ENCODE assay signal across 8 cellular contexts in the genomic region with DNA sequence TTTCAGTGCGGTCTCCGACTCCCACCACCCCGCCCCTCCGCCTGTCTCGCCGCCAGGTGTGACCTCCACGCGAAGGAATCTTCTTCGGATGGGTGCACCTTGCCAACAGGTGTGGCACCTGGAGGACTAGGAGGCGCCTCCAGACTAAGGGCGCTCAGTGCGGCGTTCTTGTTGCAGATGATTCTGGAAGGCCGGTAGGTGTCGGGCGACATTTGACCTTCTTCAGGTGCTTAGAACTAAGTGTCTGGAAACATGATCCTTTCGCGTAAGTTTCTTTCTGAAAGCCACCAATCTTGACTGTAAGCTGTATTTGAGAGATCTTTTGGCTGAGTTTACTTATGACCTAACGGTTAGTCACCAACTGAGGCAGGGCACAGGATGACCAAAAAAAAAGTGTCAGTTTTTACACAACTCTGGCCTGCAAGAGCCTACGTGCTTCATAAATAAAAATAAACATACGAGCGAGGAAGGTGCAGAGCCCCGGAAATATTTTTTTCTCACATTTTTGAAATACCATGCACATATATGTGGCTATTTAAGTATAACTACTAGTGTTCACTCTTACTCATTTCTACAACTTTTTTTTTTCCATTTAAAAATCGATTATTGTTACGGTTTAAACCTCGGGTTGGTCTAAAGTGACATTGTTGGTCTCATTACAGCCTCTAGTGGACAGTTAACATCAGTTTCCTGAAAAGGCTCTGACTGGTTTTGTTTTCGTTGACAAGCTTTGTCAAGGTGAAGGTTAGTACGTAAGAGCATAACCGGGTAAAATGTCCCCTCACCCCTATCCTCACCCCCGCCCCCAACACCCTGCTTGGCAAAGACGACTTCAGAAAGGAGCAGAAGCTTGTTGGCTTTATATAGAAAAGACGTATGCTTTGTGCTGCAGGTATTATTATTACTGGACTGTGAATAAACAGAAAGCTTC. TPM values are rescaled to one million over a fixed set of nuclear protein-coding genes. Genes with fewer than 3 reads are reported as not detected.
A peak's percentile ranks its signal among the peaks of the same experiment; 100 is the strongest.
DNase-seq lines count a peak whose midpoint lies in the region; ATAC-seq, FAIRE-seq and TF ChIP-seq lines count a peak whose summit lies in the region.

No MANE protein-coding gene starts in this region.

- no peaks in the 10 kb centered on the region for H3K36me3 ChIP-seq in parathyroid adenoma (ENCODE audit: control insufficient read depth, insufficient read depth, low read length)

- peaks cover 9 to 11% of the 10 kb centered on the region in 2 donors for H3K36me3 Mint-ChIP-seq in activated naive CD4-positive, alpha-beta T cell treated with anti-CD3 and anti-CD28 coated beads, Interleukin-2, amount 50 U/mL, for 72 hours

- peak; percentile 34 for ATAC-seq in GM19467 (IDR thresholded peaks at IDR 0.05; ENCODE audit: unreplicated experiment)
- peak; percentile 42 to 46 for ATAC-seq in activated naive CD4-positive, alpha-beta T cell treated with anti-CD3 and anti-CD28 coated beads, Interleukin-2, amount 50 U/mL, for 72 hours

- no peaks in the 10 kb centered on the region for H3K9me3 ChIP-seq in parathyroid adenoma (ENCODE audit: control insufficient read depth, low read length)

- H3K27ac ChIP-seq in parathyroid adenoma: peak overlapping the region; percentile 84

- H2AFZ ChIP-seq in parathyroid adenoma: peak overlapping the region; percentile 94

- H3K4me2 ChIP-seq in parathyroid adenoma (ENCODE audit: low read length): peak overlapping the region; percentile 88

- H3K4me1 ChIP-seq in parathyroid adenoma: peaks cover 13% of the 10 kb centered on the region

- peak; percentile 79 for TF ChIP-seq CTCF in parathyroid adenoma (IDR thresholded peaks at IDR 0.05)

- intact Hi-C loops in head of caudate nucleus (cut with DNase I): loop anchor here (5.0 to 10.0 kb wide), 4 partner anchors 206 to 431 kb away; no protein-coding TSS in a partner anchor

- no peaks in the 10 kb centered on the region for H3K27me3 ChIP-seq in parathyroid adenoma (ENCODE audit: control insufficient read depth, insufficient read depth, low read length)

- DNase-seq in D341Med (ENCODE audit: low spot score) (peak; percentile 46), HuH-7 (ENCODE audit: low spot score) (peak; percentile 45), SK-N-DZ (ENCODE audit: low spot score) (peak; percentile 66), head of caudate nucleus (peak in 30 of 42 donors; percentile 28 to 68 (median 44)), HTR-8/SVneo (ENCODE audit: insufficient read length, low spot score) (no peak)
- DNase-seq in activated naive CD4-positive, alpha-beta T cell treated with anti-CD3 and anti-CD28 coated beads, Interleukin-2, amount 50 U/mL, for 72 hours (ENCODE audit: low spot score in 2 of 2): peak; percentile 30 to 59

- no peak overlapping the region for H3K9ac ChIP-seq in parathyroid adenoma

- H3K27ac Mint-ChIP-seq in activated naive CD4-positive, alpha-beta T cell treated with anti-CD3 and anti-CD28 coated beads, Interleukin-2, amount 50 U/mL, for 72 hours: peak overlapping the region; percentile 93 to 96

- FAIRE-seq in HTR-8/SVneo (lab: Jason Lieb, UNC): no peak

- H3K79me2 ChIP-seq in parathyroid adenoma: peaks cover 3% of the 10 kb centered on the region

- no peaks in the 10 kb centered on the region for H3K9me3 Mint-ChIP-seq in activated naive CD4-positive, alpha-beta T cell treated with anti-CD3 and anti-CD28 coated beads, Interleukin-2, amount 50 U/mL, for 72 hours

- peak overlapping the region; percentile 69 for H3K4me3 ChIP-seq in parathyroid adenoma (ENCODE audit: low read depth, low read length)

RNA-seq across cellular contexts. Expression of gene ATXN1, which starts 1.6 kb away (rescaled TPM):
- 3.0 and 4.4 TPM in 2 replicates for polyA plus RNA-seq in SK-N-DZ (2014; cell fraction: cytosol; rRNA removed)
- 2.3 and 6.3 TPM in 2 replicates for polyA plus RNA-seq in SK-N-DZ (2014; cell fraction: nucleus; rRNA removed)
- 10 to 100 TPM; 21.6 to 25.4 TPM for total RNA-seq in activated naive CD4-positive, alpha-beta T cell treated with anti-CD3 and anti-CD28 coated beads, Interleukin-2, amount 50 U/mL, for 72 hours
